In the genomic region with DNA sequence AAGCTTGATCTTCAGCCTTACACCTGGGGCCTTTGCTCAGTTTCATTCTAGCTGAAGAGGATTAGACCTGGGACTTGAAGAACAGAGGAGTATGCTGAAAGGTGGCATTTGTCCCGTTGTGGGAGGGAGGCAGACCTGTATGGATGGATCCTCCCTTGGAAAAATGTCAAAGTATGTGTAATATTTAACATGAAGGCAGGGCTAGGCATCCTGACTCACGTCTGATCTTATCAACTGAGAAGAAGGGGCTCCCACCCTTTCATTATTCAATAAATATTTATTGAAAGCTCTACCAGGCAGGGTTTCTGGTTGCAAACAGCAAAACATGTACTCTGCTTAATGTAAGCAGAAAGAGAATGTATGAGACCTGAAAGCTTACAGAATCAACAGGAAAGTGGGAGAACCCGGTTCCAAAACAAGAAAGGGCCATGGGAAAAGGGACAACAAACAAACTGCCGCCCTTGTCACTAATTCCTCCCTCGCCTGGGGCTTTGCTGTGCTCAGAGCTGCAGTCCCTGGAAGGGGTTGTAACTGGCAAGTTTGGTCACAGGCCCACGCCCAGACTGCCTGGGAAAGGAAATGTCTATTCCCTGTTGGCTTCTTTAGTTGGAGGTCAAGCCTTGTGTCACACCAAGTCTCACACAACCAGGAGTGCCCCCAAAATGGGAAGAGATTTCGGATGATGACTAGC, we compare ENCODE assay signal across 11 cellular contexts. TPM values are rescaled to one million over a fixed set of nuclear protein-coding genes. Genes with fewer than 3 reads are reported as not detected.
DNase-seq lines count a peak whose midpoint lies in the region; TF ChIP-seq lines count a peak whose summit lies in the region.
"Had no signal": no experiment of that assay in that cellular context is flagged by ENCODE, and none has a peak within 500 bp of the region (broad histone marks: within the 10 kb centered on the region; RNA-seq: fewer than 3 reads in every experiment).

No MANE protein-coding gene starts in this region.

- H3K27me3 ChIP-seq in kidney epithelial cell (ENCODE audit: control insufficient read depth, insufficient read depth, low read length): no peaks in the 10 kb centered on the region

- peaks cover 63% of the 10 kb centered on the region for H3K36me3 Mint-ChIP-seq in activated CD4-positive, alpha-beta memory T cell treated with anti-CD3 and anti-CD28 coated beads for 36 hours
- H3K36me3 Mint-ChIP-seq: CD14-positive monocyte had no signal

- H3K4me3 Mint-ChIP-seq in activated CD4-positive, alpha-beta memory T cell treated with anti-CD3 and anti-CD28 coated beads for 36 hours: no peak overlapping the region
- H3K4me3 Mint-ChIP-seq: brain, CD14-positive monocyte had no signal

- POLR2A ChIA-PET in activated CD4-positive, alpha-beta memory T cell treated with anti-CD3 and anti-CD28 coated beads for 36 hours (lab: Charles Lee): no interaction called here

- DNase-seq in A172 (ENCODE audit: low spot score): peak; percentile 11
- DNase-seq in Daoy (ENCODE audit: low read depth): peak; percentile 26
- DNase-seq in activated CD4-positive, alpha-beta memory T cell treated with anti-CD3 and anti-CD28 coated beads for 36 hours: no peak
- DNase-seq in kidney epithelial cell (ENCODE audit: low read depth): peak; percentile 7
- DNase-seq in stimulated activated CD4-positive, alpha-beta T cell treated with anti-CD3 and anti-CD28 coated beads, Interleukin-4, amount 100 ng/mL, for 4 hours: no peak
- DNase-seq in Kasumi-1 (lab: John Stamatoyannopoulos, UW): no peak
- DNase-seq in AG20443 (ENCODE audit: low spot score): no peak
- no peak for DNase-seq in NCI-H774 (lab: John Stamatoyannopoulos, UW)
- DNase-seq: NCI-H526 treated with DMSO at 0.1 percent for 48 hours had no signal

- H3K4me1 Mint-ChIP-seq in activated CD4-positive, alpha-beta memory T cell treated with anti-CD3 and anti-CD28 coated beads for 36 hours (ENCODE audit: low read depth): peaks cover 17% of the 10 kb centered on the region
- H3K4me1 Mint-ChIP-seq: brain had no signal

- no peaks in the 10 kb centered on the region for H3K9me3 Mint-ChIP-seq in activated CD4-positive, alpha-beta memory T cell treated with anti-CD3 and anti-CD28 coated beads for 36 hours
- H3K9me3 Mint-ChIP-seq: brain, CD14-positive monocyte had no signal

- TF ChIP-seq CTCF in kidney epithelial cell (IDR thresholded peaks at IDR 0.05; ENCODE audit: insufficient read depth, low read length, poor library complexity, severe bottlenecking): no peak

- intact Hi-C loops in activated CD4-positive, alpha-beta memory T cell treated with anti-CD3 and anti-CD28 coated beads for 36 hours (cut with micrococcal nuclease): no loop called here

- no peaks in the 10 kb centered on the region for H3K27me3 Mint-ChIP-seq in activated CD4-positive, alpha-beta memory T cell treated with anti-CD3 and anti-CD28 coated beads for 36 hours
- H3K27me3 Mint-ChIP-seq: brain had no signal

- peak overlapping the region; percentile 68 for H3K27ac Mint-ChIP-seq in activated CD4-positive, alpha-beta memory T cell treated with anti-CD3 and anti-CD28 coated beads for 36 hours
- H3K27ac Mint-ChIP-seq: brain had no signal

- no peaks in the 10 kb centered on the region for H3K36me3 ChIP-seq in kidney epithelial cell (ENCODE audit: control insufficient read depth, insufficient read depth, low read length)

- H3K4me3 ChIP-seq in kidney epithelial cell (ENCODE audit: low read depth, low read length): no peak overlapping the region

- CTCF ChIA-PET in activated CD4-positive, alpha-beta memory T cell treated with anti-CD3 and anti-CD28 coated beads for 36 hours (lab: Charles Lee): no interaction called here

RNA-seq across cellular contexts. Expression of gene RAB35, which starts 37.1 kb away (rescaled TPM):
- total RNA-seq in A172 (2014; rRNA removed; shearing (Covaris generic)): 30.0 and 35.5 TPM in 2 replicates
- total RNA-seq in Daoy (2014; rRNA removed; shearing (Covaris generic)): 23.3 and 31.7 TPM in 2 replicates
- total RNA-seq in activated CD4-positive, alpha-beta memory T cell treated with anti-CD3 and anti-CD28 coated beads for 36 hours: 10 to 100 TPM; 62.1 to 66.4 TPM
- 29.3 and 32.8 TPM in 2 replicates for total RNA-seq in kidney epithelial cell

Comparison
In these comparisons a context has a peak if more than half of its experiments do, and no peak if none do; other contexts are left out.
1. DNase-seq: peak in A172 (single experiment), Daoy (single experiment) and kidney epithelial cell (single experiment); none in activated CD4-positive, alpha-beta memory T cell treated with anti-CD3 and anti-CD28 coated beads for 36 hours (single experiment), stimulated activated CD4-positive, alpha-beta T cell treated with anti-CD3 and anti-CD28 coated beads, Interleukin-4, amount 100 ng/mL, for 4 hours (0 of 2), Kasumi-1 (0 of 2), AG20443 (single experiment) and NCI-H774 (single experiment).